ENCODE assay signal across 1 cellular context in genomic region chr17:63956296-63956920, GRCh38.
TF ChIP-seq lines count a peak whose summit lies in the region.

No MANE protein-coding gene starts in this region.

TF ChIP-seq in HepG2, 621 proteins besides CTCF, POLR2A, EP300 and RAD21 (continued from another document):
- TF ChIP-seq SKIL (CRISPR knock-in tag; IDR thresholded peaks at IDR 0.05; ENCODE audit: borderline replicate concordance) = no peak
- no peak for TF ChIP-seq ZNF367 (CRISPR knock-in tag; IDR thresholded peaks at IDR 0.05; ENCODE audit: borderline replicate concordance)
- no peak for TF ChIP-seq ZNF770 (CRISPR knock-in tag; IDR thresholded peaks at IDR 0.05)
- TF ChIP-seq XRCC5 (optimal IDR thresholded peaks at IDR 0.05; ENCODE audit: low read length) = peak; percentile 35
- no peak for TF ChIP-seq ZNF264 (CRISPR knock-in tag; IDR thresholded peaks at IDR 0.05)
- TF ChIP-seq FOXA3 (CRISPR knock-in tag; IDR thresholded peaks at IDR 0.05) = peak; percentile 78
- no peak for TF ChIP-seq KDM4B (CRISPR knock-in tag; IDR thresholded peaks at IDR 0.05)
- TF ChIP-seq CAMTA2 (CRISPR knock-in tag; IDR thresholded peaks at IDR 0.05; ENCODE audit: borderline replicate concordance) = no peak
- TF ChIP-seq HIVEP1 (CRISPR knock-in tag; IDR thresholded peaks at IDR 0.05) = no peak
- 0 out of 2 replicates have a peak, but pooled peaks have one; percentile 36 for TF ChIP-seq SMAD3 (CRISPR knock-in tag; IDR thresholded peaks at IDR 0.05)
- peak; percentile 86 for TF ChIP-seq ZNF121 (CRISPR knock-in tag; IDR thresholded peaks at IDR 0.05)
- peak; percentile 74; the same call in 1 of the 2 replicates for TF ChIP-seq RXRA (CRISPR knock-in tag; IDR thresholded peaks at IDR 0.05)
- no peak for TF ChIP-seq HES4 (CRISPR knock-in tag; IDR thresholded peaks at IDR 0.05; ENCODE audit: borderline replicate concordance)
- TF ChIP-seq RFX3 (CRISPR knock-in tag; IDR thresholded peaks at IDR 0.05) = no peak
- peak; percentile 57; the same call in 1 of the 2 replicates for TF ChIP-seq ZNF878 (CRISPR knock-in tag; IDR thresholded peaks at IDR 0.05)
- TF ChIP-seq TEAD2 (CRISPR knock-in tag; IDR thresholded peaks at IDR 0.05) = no peak
- TF ChIP-seq ZMYM3 (CRISPR knock-in tag; IDR thresholded peaks at IDR 0.05) = peak; percentile 59; the same call in 1 of the 2 replicates
- TF ChIP-seq LCORL (IDR thresholded peaks at IDR 0.05) = no peak
- TF ChIP-seq LCORL (CRISPR knock-in tag; IDR thresholded peaks at IDR 0.05) = no peak; the same call in 1 of the 2 replicates
- no peak for TF ChIP-seq ZC3H13 (CRISPR knock-in tag; IDR thresholded peaks at IDR 0.05)
- TF ChIP-seq ZBTB21 (CRISPR knock-in tag; IDR thresholded peaks at IDR 0.05) = peak; percentile 76
- TF ChIP-seq RARA (CRISPR knock-in tag; IDR thresholded peaks at IDR 0.05) = peak; percentile 97
- no peak for TF ChIP-seq ZNF737 (CRISPR knock-in tag; IDR thresholded peaks at IDR 0.05; ENCODE audit: borderline replicate concordance)
- TF ChIP-seq CHD4 (IDR thresholded peaks at IDR 0.05; ENCODE audit: borderline replicate concordance, low read length) = no peak
- TF ChIP-seq ZBTB26 (CRISPR knock-in tag; IDR thresholded peaks at IDR 0.05; ENCODE audit: borderline replicate concordance) = no peak
- no peak for TF ChIP-seq ZNF781 (CRISPR knock-in tag; IDR thresholded peaks at IDR 0.05; ENCODE audit: borderline replicate concordance, not compliant biosample characterization)
- TF ChIP-seq ZNF160 (CRISPR knock-in tag; IDR thresholded peaks at IDR 0.05) = no peak
- TF ChIP-seq DR1 (CRISPR knock-in tag; IDR thresholded peaks at IDR 0.05) = no peak
- no peak for TF ChIP-seq ZNF30 (CRISPR knock-in tag; IDR thresholded peaks at IDR 0.05)
- TF ChIP-seq ZNF639 (CRISPR knock-in tag; conservative IDR thresholded peaks at IDR 0.05) = no peak
- no peak for TF ChIP-seq MTA3 (CRISPR knock-in tag; IDR thresholded peaks at IDR 0.05)
- TF ChIP-seq NR2F1 (CRISPR knock-in tag; IDR thresholded peaks at IDR 0.05) = peak; percentile 93 to 96
- no peak for TF ChIP-seq HOXA3 (CRISPR knock-in tag; IDR thresholded peaks at IDR 0.05)
